20 cellular contexts compared by ENCODE assay signal in genomic region chr1:81712425-81712824, GRCh38.
"Had no signal": no experiment of that assay in that cellular context is flagged by ENCODE, and none has a peak within 500 bp of the region (broad histone marks: within the 10 kb centered on the region; RNA-seq: fewer than 3 reads in every experiment).

No MANE protein-coding gene starts in this region.

- H3K4me1 ChIP-seq: esophagus muscularis mucosa, gastroesophageal sphincter, left lung, lower lobe of right lung had no signal

- H3K4me3 Mint-ChIP-seq: immature natural killer cell, mesothelial cell of epicardium, naive B cell had no signal

- H3K36me3 Mint-ChIP-seq: immature natural killer cell, mesothelial cell of epicardium, naive B cell had no signal

- H3K9me3 Mint-ChIP-seq: mesothelial cell of epicardium had no signal

- ATAC-seq: foreskin keratinocyte, gastroesophageal sphincter, left lung, lower lobe of right lung, mucosa of descending colon had no signal

- H3K27ac ChIP-seq: coronary artery, dorsolateral prefrontal cortex, esophagus muscularis mucosa, foreskin keratinocyte, gastroesophageal sphincter, hepatocyte, left lung, lower lobe of right lung had no signal

- H3K4me1 Mint-ChIP-seq: immature natural killer cell, naive B cell had no signal

- H3K36me3 ChIP-seq: esophagus muscularis mucosa, gastroesophageal sphincter, lower lobe of right lung had no signal

- H3K27me3 Mint-ChIP-seq: naive B cell had no signal

- DNase-seq: dermis blood vessel endothelial cell; dorsolateral prefrontal cortex; effector CD4-positive, alpha-beta T cell; effector memory CD4-positive, alpha-beta T cell; foreskin keratinocyte; hypothalamus; immature natural killer cell; islet precursor cell; kidney; kidney glomerular epithelial cell; left lung; lower lobe of right lung; mesenchymal stem cell; mucosa of descending colon; naive B cell had no signal

- H3K27me3 ChIP-seq: dorsolateral prefrontal cortex, esophagus muscularis mucosa, foreskin keratinocyte, gastroesophageal sphincter, hepatocyte, left lung had no signal

- H3K27ac Mint-ChIP-seq: immature natural killer cell, mesothelial cell of epicardium, naive B cell had no signal

- H3K9me3 ChIP-seq: esophagus muscularis mucosa, gastroesophageal sphincter, left lung, lower lobe of right lung, mucosa of descending colon had no signal

- H3K4me3 ChIP-seq: coronary artery, dorsolateral prefrontal cortex, esophagus muscularis mucosa, gastroesophageal sphincter, hepatocyte, left lung, lower lobe of right lung, mucosa of descending colon had no signal
